ENCODE assay signal across 12 cellular contexts in genomic region chr10:99870051-99870730, GRCh38.
DNase-seq lines count a peak whose midpoint lies in the region; ATAC-seq lines count a peak whose summit lies in the region.
"Had no signal": no experiment of that assay in that cellular context is flagged by ENCODE, and none has a peak within 500 bp of the region (broad histone marks: within the 10 kb centered on the region; RNA-seq: fewer than 3 reads in every experiment).

No MANE protein-coding gene starts in this region.

- H3K27me3 Mint-ChIP-seq in activated naive CD4-positive, alpha-beta T cell treated with anti-CD3 and anti-CD28 coated beads for 36 hours (ENCODE audit: low read depth) = peaks cover 80% of the 10 kb centered on the region

- peaks cover 14% of the 10 kb centered on the region for H3K4me1 Mint-ChIP-seq in activated naive CD4-positive, alpha-beta T cell treated with anti-CD3 and anti-CD28 coated beads for 36 hours (ENCODE audit: low read depth)

- no peak overlapping the region for H3K4me3 Mint-ChIP-seq in activated naive CD4-positive, alpha-beta T cell treated with anti-CD3 and anti-CD28 coated beads for 36 hours

- DNase-seq in T-helper 1 cell (peak in 3 of 5 donors; percentile 5 to 69 (median 8)), NCI-H2081 (lab: John Stamatoyannopoulos, UW) (no peak), head of caudate nucleus (no peak), midbrain (lab: John Stamatoyannopoulos, UW) (no peak)
- DNase-seq in activated naive CD4-positive, alpha-beta T cell treated with anti-CD3 and anti-CD28 coated beads for 36 hours = peak; percentile 75
- peak; percentile 57 to 61 for DNase-seq in stimulated activated CD4-positive, alpha-beta T cell treated with anti-CD3 and anti-CD28 coated beads, Interleukin-2, amount 100 ng/mL, for 24 hours
- DNase-seq: DMS53, foreskin melanocyte, NCI-H345, T1000 had no signal

- ATAC-seq in GM18502 (IDR thresholded peaks at IDR 0.05; ENCODE audit: poor library complexity, unreplicated experiment) (peak; percentile 61), HG03280 (IDR thresholded peaks at IDR 0.05; ENCODE audit: unreplicated experiment) (no peak)

- intact Hi-C loops in activated naive CD4-positive, alpha-beta T cell treated with anti-CD3 and anti-CD28 coated beads for 36 hours (cut with micrococcal nuclease) = loop anchor here (1.0 kb wide), 3 partner anchors 38 to 278 kb away; partner anchors contain the start of gene DNMBP
- intact Hi-C loops in head of caudate nucleus (cut with DNase I) = no loop called here

- H3K9me3 Mint-ChIP-seq in activated naive CD4-positive, alpha-beta T cell treated with anti-CD3 and anti-CD28 coated beads for 36 hours = peaks cover 18% of the 10 kb centered on the region

- H3K27ac Mint-ChIP-seq in activated naive CD4-positive, alpha-beta T cell treated with anti-CD3 and anti-CD28 coated beads for 36 hours = peak overlapping the region; percentile 46

- CTCF ChIA-PET in activated naive CD4-positive, alpha-beta T cell treated with anti-CD3 and anti-CD28 coated beads for 36 hours (lab: Charles Lee) = interaction anchor here (0.6 to 2.9 kb wide), 9 partner anchors 11 to 1471 kb away, joined by 3 to 10 read pairs (median 4); partner anchors contain the start of gene DNMBP

- H3K36me3 Mint-ChIP-seq in activated naive CD4-positive, alpha-beta T cell treated with anti-CD3 and anti-CD28 coated beads for 36 hours (ENCODE audit: low read depth) = peaks cover 5% of the 10 kb centered on the region

Comparison
In these comparisons a context has a peak if more than half of its experiments do, and no peak if none do; other contexts are left out.
1. DNase-seq: peak in T-helper 1 cell (3 of 5), activated naive CD4-positive, alpha-beta T cell treated with anti-CD3 and anti-CD28 coated beads for 36 hours (single experiment) and stimulated activated CD4-positive, alpha-beta T cell treated with anti-CD3 and anti-CD28 coated beads, Interleukin-2, amount 100 ng/mL, for 24 hours (2 of 2); none in NCI-H2081 (0 of 2), head of caudate nucleus (0 of 42) and midbrain (single experiment).